ENCODE assay signal across 20 cellular contexts in genomic region chr5:1661311-1661710, GRCh38.
A peak's percentile ranks its signal among the peaks of the same experiment; 100 is the strongest.
DNase-seq lines count a peak whose midpoint lies in the region; ATAC-seq, FAIRE-seq and TF ChIP-seq lines count a peak whose summit lies in the region.
"Had no signal": no experiment of that assay in that cellular context is flagged by ENCODE, and none has a peak within 500 bp of the region (broad histone marks: within the 10 kb centered on the region; RNA-seq: fewer than 3 reads in every experiment).

No MANE protein-coding gene starts in this region.

- no peaks in the 10 kb centered on the region for H3K9me3 ChIP-seq in kidney (ENCODE audit: control insufficient read depth in 1 of 2, low read length in 2 of 2)
- no peaks in the 10 kb centered on the region for H3K9me3 ChIP-seq in sigmoid colon
- H3K9me3 ChIP-seq in testis, result no peaks in the 10 kb centered on the region
- H3K9me3 ChIP-seq: A549; BLaER1 treated with 17β-estradiol and CSF1 and Interleukin-3, amounts not matched to agents 10 nM and 100 nM had no signal

- CTCF ChIA-PET in activated CD8-positive, alpha-beta memory T cell treated with anti-CD3 and anti-CD28 coated beads, Interleukin-2, amount 10 ng/mL, durations not matched to agents 7 days and 5 days (lab: Charles Lee), result no interaction called here

- H3K36me3 ChIP-seq in H7 (replicated peaks; ENCODE audit: control insufficient read depth, insufficient read depth, low read length) (no peaks in the 10 kb centered on the region), kidney (ENCODE audit: control insufficient read depth in 1 of 2, insufficient read depth in 2 of 2, low read length in 2 of 2) (no peaks in the 10 kb centered on the region), sigmoid colon (no peaks in the 10 kb centered on the region), testis (ENCODE audit: low read depth, missing control alignments) (no peaks in the 10 kb centered on the region)
- H3K36me3 ChIP-seq: BLaER1 treated with 17β-estradiol and CSF1 and Interleukin-3, amounts not matched to agents 10 nM and 100 nM had no signal

- H3K9me3 Mint-ChIP-seq in activated CD8-positive, alpha-beta memory T cell treated with anti-CD3 and anti-CD28 coated beads, Interleukin-2, amount 10 ng/mL, durations not matched to agents 7 days and 5 days (ENCODE audit: low read depth), result no peaks in the 10 kb centered on the region
- H3K9me3 Mint-ChIP-seq: CD8-positive, alpha-beta memory T cell had no signal

- no peak for TF ChIP-seq EP300 in sigmoid colon (IDR thresholded peaks at IDR 0.05)

- no peak for FAIRE-seq in kidney (lab: Jason Lieb, UNC)
- FAIRE-seq: A549, G401.6, GM12878, RCC 7860 had no signal

- no peaks in the 10 kb centered on the region for H3K4me1 Mint-ChIP-seq in activated CD8-positive, alpha-beta memory T cell treated with anti-CD3 and anti-CD28 coated beads, Interleukin-2, amount 10 ng/mL, durations not matched to agents 7 days and 5 days
- H3K4me1 Mint-ChIP-seq: GM23338 had no signal

- 63 to 78% methylated on average over 13 of the region's 13 CpGs for WGBS in sigmoid colon, 2 donors
- WGBS in testis, 2 donors, result 59 to 62% methylated on average over 9 to 13 of the region's 13 CpGs

- H3K27me3 ChIP-seq in H7 (ENCODE audit: control insufficient read depth, insufficient read depth, low read length), result peaks cover 2% of the 10 kb centered on the region; the same call in 1 of the 2 replicates
- H3K27me3 ChIP-seq in sigmoid colon, result peaks cover 13 to 81% (median 35%) of the 10 kb centered on the region in 3 donors
- no peaks in the 10 kb centered on the region for H3K27me3 ChIP-seq in testis

- H3K9ac ChIP-seq in kidney (ENCODE audit: low read length in 2 of 2), result no peak overlapping the region
- H3K9ac ChIP-seq: BLaER1 treated with 17β-estradiol and CSF1 and Interleukin-3, amounts not matched to agents 10 nM and 100 nM had no signal

- H3K27ac ChIP-seq in kidney (ENCODE audit: low read depth in 2 of 2, low read length in 2 of 2) (no peak overlapping the region), sigmoid colon (no peak overlapping the region), testis (no peak overlapping the region)
- H3K27ac ChIP-seq: A549; BLaER1 treated with 17β-estradiol and CSF1 and Interleukin-3, amounts not matched to agents 10 nM and 100 nM had no signal

- H3K27ac Mint-ChIP-seq in activated CD8-positive, alpha-beta memory T cell treated with anti-CD3 and anti-CD28 coated beads, Interleukin-2, amount 10 ng/mL, durations not matched to agents 7 days and 5 days, result no peak overlapping the region
- H3K27ac Mint-ChIP-seq: GM23338 had no signal

- H3K27me3 Mint-ChIP-seq in activated CD8-positive, alpha-beta memory T cell treated with anti-CD3 and anti-CD28 coated beads, Interleukin-2, amount 10 ng/mL, durations not matched to agents 7 days and 5 days, result peaks cover 33% of the 10 kb centered on the region

- ATAC-seq in activated CD8-positive, alpha-beta memory T cell treated with anti-CD3 and anti-CD28 coated beads, Interleukin-2, amount 10 ng/mL, durations not matched to agents 7 days and 5 days, result no peak
- ATAC-seq: A549, GM12878, GM23338 had no signal

- peak; percentile 22 for DNase-seq in activated CD8-positive, alpha-beta memory T cell treated with anti-CD3 and anti-CD28 coated beads, Interleukin-2, amount 10 ng/mL, durations not matched to agents 7 days and 5 days
- no peak for DNase-seq in activated CD8-positive, alpha-beta memory T cell treated with anti-CD3 and anti-CD28 coated beads, Interleukin-2, amount 50 U/mL, for 4 hours
- peak; percentile 42 for DNase-seq in H7
- peak; percentile 44 for DNase-seq in kidney
- peak; percentile 49 for DNase-seq in sigmoid colon
- no peak for DNase-seq in testis
- no peak for DNase-seq in NCI-H2196 (lab: John Stamatoyannopoulos, UW; ENCODE audit: unreplicated experiment)
- no peak for DNase-seq in NAMALWA (ENCODE audit: low spot score)
- DNase-seq: CD8-positive, alpha-beta memory T cell; DND-41; NCI-H1417; NCI-H187 treated with DMSO at 0.1 percent for 48 hours; NCI-H510A treated with DMSO at 0.1 percent for 48 hours; SHP77 treated with DMSO at 0.1 percent for 48 hours had no signal

- no peak overlapping the region for H3K4me3 ChIP-seq in H7 (ENCODE audit: insufficient read depth, low read depth, low read length)
- no peak overlapping the region for H3K4me3 ChIP-seq in kidney (ENCODE audit: low read length in 2 of 2)
- H3K4me3 ChIP-seq in sigmoid colon, result no peak overlapping the region
- no peak overlapping the region for H3K4me3 ChIP-seq in testis
- H3K4me3 ChIP-seq: A549; BLaER1 treated with 17β-estradiol and CSF1 and Interleukin-3, amounts not matched to agents 10 nM and 100 nM; GM12878; GM23338 had no signal

- no peak overlapping the region for H3K4me3 Mint-ChIP-seq in activated CD8-positive, alpha-beta memory T cell treated with anti-CD3 and anti-CD28 coated beads, Interleukin-2, amount 10 ng/mL, durations not matched to agents 7 days and 5 days
- H3K4me3 Mint-ChIP-seq: CD8-positive, alpha-beta memory T cell; GM23338 had no signal

- H3K36me3 Mint-ChIP-seq in activated CD8-positive, alpha-beta memory T cell treated with anti-CD3 and anti-CD28 coated beads, Interleukin-2, amount 10 ng/mL, durations not matched to agents 7 days and 5 days, result no peaks in the 10 kb centered on the region

- no peak for TF ChIP-seq CTCF in kidney (IDR thresholded peaks at IDR 0.05; ENCODE audit: borderline replicate concordance, extremely low read depth, insufficient read depth)
- TF ChIP-seq CTCF in sigmoid colon (IDR thresholded peaks at IDR 0.05), result no peak
- TF ChIP-seq CTCF in testis (IDR thresholded peaks at IDR 0.05), result no peak

- TF ChIP-seq POLR2A in sigmoid colon (IDR thresholded peaks at IDR 0.05), result no peak
- no peak for TF ChIP-seq POLR2A in testis (IDR thresholded peaks at IDR 0.05)

- H3K4me1 ChIP-seq in kidney (ENCODE audit: control insufficient read depth in 1 of 2, insufficient read depth in 1 of 2, low read depth in 1 of 2, low read length in 2 of 2) (no peaks in the 10 kb centered on the region), sigmoid colon (peaks cover 0 to 1% (median 0%) of the 10 kb centered on the region in 4 donors), testis (no peaks in the 10 kb centered on the region)
- H3K4me1 ChIP-seq: A549 had no signal

- intact Hi-C loops in kidney (cut with DNase I), result no loop called here
- intact Hi-C loops in sigmoid colon (cut with DNase I), result no loop called here
- intact Hi-C loops in testis (cut with DNase I; ENCODE audit: low total_unique reads), result no loop called here

Comparison
In these comparisons a context has a peak if more than half of its experiments do, and no peak if none do; other contexts are left out.
1. DNase-seq: peak in activated CD8-positive, alpha-beta memory T cell treated with anti-CD3 and anti-CD28 coated beads, Interleukin-2, amount 10 ng/mL, durations not matched to agents 7 days and 5 days (single experiment), H7 (single experiment), kidney (single experiment) and sigmoid colon (single experiment); none in activated CD8-positive, alpha-beta memory T cell treated with anti-CD3 and anti-CD28 coated beads, Interleukin-2, amount 50 U/mL, for 4 hours (single experiment), testis (single experiment), NCI-H2196 (single experiment) and NAMALWA (single experiment).